8 cellular contexts compared by ENCODE assay signal in genomic region chr1:155911156-155912055, GRCh38. TPM values are rescaled to one million over a fixed set of nuclear protein-coding genes. Genes with fewer than 3 reads are reported as not detected.
A peak's percentile ranks its signal among the peaks of the same experiment; 100 is the strongest.
DNase-seq lines count a peak whose midpoint lies in the region; ATAC-seq, FAIRE-seq and TF ChIP-seq lines count a peak whose summit lies in the region.

RIT1 (minus strand) TSS chr1:155911349; CDS start chr1:155910761, 588 bp downstream.

- H3K36me3 ChIP-seq in H1 (ENCODE audit: control insufficient read depth in 2 of 4, insufficient read depth in 4 of 4, low read length in 3 of 4), result peaks cover 18 to 64% (median 37%) of the 10 kb centered on the region in 4 experiments

- peak; percentile 98 for ATAC-seq in CD4-positive, alpha-beta T cell (ENCODE audit: poor library complexity)
- ATAC-seq in GM19395 (IDR thresholded peaks at IDR 0.05; ENCODE audit: unreplicated experiment) (peak; percentile 82), HG03558 (IDR thresholded peaks at IDR 0.05; ENCODE audit: extremely low read depth, unreplicated experiment) (peak; percentile 52)

- no peak within 1 kb of the TSS for H2BK20ac ChIP-seq in H1 (ENCODE audit: low read length)

- H3K9ac ChIP-seq in H1 (replicated peaks in 1 of 4; ENCODE audit: extremely low read depth in 1 of 4, low read depth in 3 of 4, low read length in 3 of 4), result peak within 1 kb of the TSS; percentile 22 to 59 (median 44)

- peaks cover 0 to 3% (median 1%) of the 10 kb centered on the region in 4 experiments; a peak in 2 of 7 replicates for H3K4me1 ChIP-seq in H1 (replicated peaks in 1 of 4; ENCODE audit: control insufficient read depth in 3 of 4, insufficient read depth in 4 of 4, low read length in 3 of 4)

- POLR2A ChIA-PET in CD4-positive, alpha-beta T cell (lab: Charles Lee), result interaction anchor here (2.4 kb wide), 1 partner anchor 23 kb away, joined by 8 read pairs; the partner anchor contains the start of gene KHDC4
- POLR2A ChIA-PET in H1 (lab: Charles Lee; ENCODE audit: partially characterized antibody), result interaction anchor here (0.7 to 6.6 kb wide), 17 partner anchors 12 to 370 kb away, joined by 3 to 60 read pairs (median 4); partner anchors contain the start of genes KHDC4 and SYT11

- TF ChIP-seq RAD21 in H1 (IDR thresholded peaks at IDR 0.05 in 1 of 2, conservative IDR thresholded peaks at IDR 0.05 in 1 of 2; ENCODE audit: low read depth in 2 of 2, low read length in 2 of 2), result no peak

- H4K8ac ChIP-seq in H1 (ENCODE audit: extremely low read depth, insufficient read depth, low read length), result peak within 1 kb of the TSS; percentile 88; the same call in 1 of the 2 replicates

- H3K36me3 Mint-ChIP-seq in CD4-positive, alpha-beta T cell (ENCODE audit: low read depth), result peaks cover 75% of the 10 kb centered on the region

- no peak within 1 kb of the TSS; the same call in 1 of the 2 replicates for H3K18ac ChIP-seq in H1 (ENCODE audit: extremely low read depth, low read length)

- H3K9me3 ChIP-seq in CD4-positive, alpha-beta T cell (ENCODE audit: control insufficient read depth, low read length), result no peaks in the 10 kb centered on the region
- H3K9me3 ChIP-seq in H1 (ENCODE audit: insufficient read depth in 2 of 2, low read depth in 1 of 2, low read length in 1 of 2), result no peaks in the 10 kb centered on the region

- H2AK5ac ChIP-seq in H1 (ENCODE audit: low read depth, low read length), result no peak within 1 kb of the TSS

- no peaks in the 10 kb centered on the region for H3K27me3 Mint-ChIP-seq in CD4-positive, alpha-beta T cell

- H3K4me3 Mint-ChIP-seq in CD4-positive, alpha-beta T cell, result peak within 1 kb of the TSS; percentile 100

- no peaks in the 10 kb centered on the region; the same call in 1 of the 2 replicates for H3K79me1 ChIP-seq in H1 (ENCODE audit: low read depth, low read length)

- peaks cover 0 to 11% of the 10 kb centered on the region in 2 experiments; a peak in 1 of 4 replicates for H3K79me2 ChIP-seq in H1 (ENCODE audit: control insufficient read depth in 1 of 2, insufficient read depth in 2 of 2, low read length in 2 of 2)

- peak within 1 kb of the TSS; percentile 90 for H3K27ac Mint-ChIP-seq in CD4-positive, alpha-beta T cell

- no peak within 1 kb of the TSS for H3K23ac ChIP-seq in H1 (ENCODE audit: insufficient read length)

- no peak within 1 kb of the TSS for H2BK12ac ChIP-seq in H1 (ENCODE audit: low read depth, low read length)

- no peak for FAIRE-seq in H1 (lab: Jason Lieb, UNC)

- H3K9me3 Mint-ChIP-seq in CD4-positive, alpha-beta T cell, result no peaks in the 10 kb centered on the region

- TF ChIP-seq POLR2A in H1 (IDR thresholded peaks at IDR 0.05; ENCODE audit: control extremely low read depth in 1 of 2, low read depth in 2 of 2, low read length in 2 of 2), result peak in 1 of 2 experiments; percentile 79; a peak in 2 of 3 replicates

- peaks cover 28% of the 10 kb centered on the region for H3K4me1 Mint-ChIP-seq in CD4-positive, alpha-beta T cell (ENCODE audit: low read depth)

- peak within 1 kb of the TSS; percentile 89 for H4K5ac ChIP-seq in H1 (ENCODE audit: insufficient read length, low read depth, low read length)

- no peak within 1 kb of the TSS for H2BK15ac ChIP-seq in H1 (ENCODE audit: low read length)

- H3K27me3 ChIP-seq in CD4-positive, alpha-beta T cell (ENCODE audit: control insufficient read depth, insufficient read depth, low read length), result no peaks in the 10 kb centered on the region
- no peaks in the 10 kb centered on the region for H3K27me3 ChIP-seq in H1 (replicated peaks in 1 of 4; ENCODE audit: control insufficient read depth in 3 of 4, extremely low read depth in 1 of 4, insufficient read depth in 3 of 4, low read length in 3 of 4)

- DNase-seq in CD4-positive, alpha-beta T cell, result peak; percentile 73 to 86 (median 78)
- peak; percentile 70 for DNase-seq in NOMO-1 treated with DMSO at 0.1 percent for 48 hours (lab: John Stamatoyannopoulos, UW; ENCODE audit: unreplicated experiment)
- peak; percentile 66 to 72 for DNase-seq in activated CD8-positive, alpha-beta memory T cell treated with anti-CD3 and anti-CD28 coated beads for 4 hours (ENCODE audit: low read depth in 2 of 2)
- peak; percentile 62 to 89 for DNase-seq in H1 (ENCODE audit: low read depth in 1 of 2, low spot score in 2 of 2)
- DNase-seq in medulla oblongata (ENCODE audit: extremely low spot score), result peak; percentile 89
- DNase-seq in stimulated activated CD8-positive, alpha-beta memory T cell treated with anti-CD3 and anti-CD28 coated beads, Interleukin-12 subunit alpha, Interleukin-12 subunit beta, amount 100 ng/mL, for 1 hour (ENCODE audit: low read depth), result peak; percentile 73

- peak within 1 kb of the TSS; percentile 70 to 96 for H3K4me2 ChIP-seq in H1 (ENCODE audit: insufficient read depth in 1 of 2, low read depth in 2 of 2, low read length in 2 of 2)

- H3K27ac ChIP-seq in CD4-positive, alpha-beta T cell (ENCODE audit: low read depth, low read length), result peak within 1 kb of the TSS; percentile 57
- H3K27ac ChIP-seq in H1 (ENCODE audit: low read depth, low read length), result peak within 1 kb of the TSS; percentile 59; the same call in 1 of the 2 replicates

- H2BK120ac ChIP-seq in H1 (replicated peaks; ENCODE audit: low read depth, low read length), result no peak within 1 kb of the TSS

- peak within 1 kb of the TSS; percentile 89; the same call in 1 of the 2 replicates for H2BK5ac ChIP-seq in H1 (ENCODE audit: low read depth, low read length)

- H2AFZ ChIP-seq in H1 (ENCODE audit: low read length), result no peak within 1 kb of the TSS

- H3K56ac ChIP-seq in H1 (replicated peaks; ENCODE audit: insufficient read length, low read depth, low read length), result no peak within 1 kb of the TSS

- no peak for TF ChIP-seq EP300 in H1 (IDR thresholded peaks at IDR 0.05; ENCODE audit: borderline replicate concordance in 1 of 2, low read depth in 2 of 2, low read length in 2 of 2)

- peak within 1 kb of the TSS; percentile 68 to 87 (median 74) for H3K4me3 ChIP-seq in H1 (ENCODE audit: extremely low read depth in 1 of 4, insufficient read depth in 2 of 4, low read depth in 3 of 4, low read length in 4 of 4)

- H3K14ac ChIP-seq in H1 (ENCODE audit: insufficient read length), result no peak within 1 kb of the TSS

- TF ChIP-seq CTCF in CD4-positive, alpha-beta T cell (IDR thresholded peaks at IDR 0.05), result no peak
- TF ChIP-seq CTCF in H1 (IDR thresholded peaks at IDR 0.05; ENCODE audit: control extremely low read depth in 1 of 3, insufficient read depth in 1 of 3, low read depth in 1 of 3, low read length in 3 of 3), result no peak; a peak in 1 of 4 replicates

- 13% methylated on average over 25 of the region's 34 CpGs; no CpG with 5 or more reads in 1 of the 2 experiments for WGBS in H1 (ENCODE audit: extremely low coverage in 1 of 2, insufficient coverage in 1 of 2, insufficient read length in 1 of 2, insufficient replicate concordance in 2 of 2, low coverage in 1 of 2, low lambda C conversion rate in 2 of 2, missing lambda C conversion rate in 1 of 2), 2 experiments

- peak within 1 kb of the TSS; percentile 76 for H4K91ac ChIP-seq in H1 (replicated peaks; ENCODE audit: insufficient read length, low read length)

- H3K23me2 ChIP-seq in H1 (ENCODE audit: low read depth, low read length), result peaks cover 3% of the 10 kb centered on the region; the same call in 1 of the 2 replicates

- CTCF ChIA-PET in CD4-positive, alpha-beta T cell (lab: Charles Lee), result interaction anchor here (1.2 kb wide), 1 partner anchor 78 kb away, joined by 3 read pairs; no protein-coding TSS in a partner anchor
- CTCF ChIA-PET in H1 (lab: Charles Lee; ENCODE audit: partially characterized antibody), result interaction anchor here (1.1 kb wide), 1 partner anchor 56 kb away, joined by 3 read pairs; no protein-coding TSS in a partner anchor

- no peak within 1 kb of the TSS for H3K4ac ChIP-seq in H1 (replicated peaks; ENCODE audit: insufficient read length, low read depth, low read length)

- peaks cover 0 to 3% of the 10 kb centered on the region in 2 experiments for H4K20me1 ChIP-seq in H1 (replicated peaks in 1 of 2; ENCODE audit: control insufficient read depth in 1 of 2, insufficient read depth in 2 of 2, low read length in 2 of 2)

- intact Hi-C loops in CD4-positive, alpha-beta T cell (cut with DNase I, micrococcal nuclease), result loop anchor here (2.0 to 10.0 kb wide), 4 partner anchors 23 to 146 kb away; partner anchors contain the start of genes GON4L (in 1 of the 2), KHDC4 (in 1 of the 2) and SYT11 (in 1 of the 2)

TF ChIP-seq in H1, 55 proteins besides CTCF, POLR2A, EP300 and RAD21 (continues in another document):
- TF ChIP-seq BACH1 (IDR thresholded peaks at IDR 0.05; ENCODE audit: low read length) (peak; percentile 22; the same call in 1 of the 2 replicates), SUZ12 (IDR thresholded peaks at IDR 0.05; ENCODE audit: low read length) (no peak), TAF1 (IDR thresholded peaks at IDR 0.05; ENCODE audit: low read depth, low read length) (peak; percentile 56; the same call in 1 of the 2 replicates), NRF1 (IDR thresholded peaks at IDR 0.05; ENCODE audit: low read depth, low read length) (no peak), KDM4A (IDR thresholded peaks at IDR 0.05; ENCODE audit: low read depth, low read length, severe bottlenecking) (peak; percentile 43), SRF (IDR thresholded peaks at IDR 0.05; ENCODE audit: low read depth, low read length) (no peak), SIN3A (conservative IDR thresholded peaks at IDR 0.05 in 1 of 2, IDR thresholded peaks at IDR 0.05 in 1 of 2; ENCODE audit: low read depth in 1 of 2, low read length in 2 of 2) (peak in 1 of 2 experiments; percentile 68; a peak in 2 of 4 replicates), KDM5A (IDR thresholded peaks at IDR 0.05; ENCODE audit: low read length) (no peak), CREB1 (IDR thresholded peaks at IDR 0.05) (peak; percentile 48; the same call in 1 of the 2 replicates), SP1 (IDR thresholded peaks at IDR 0.05; ENCODE audit: low read depth, low read length) (peak; percentile 38; the same call in 1 of the 2 replicates), YY1 (IDR thresholded peaks at IDR 0.05; ENCODE audit: low read depth, low read length) (peak; percentile 93), EGR1 (IDR thresholded peaks at IDR 0.05; ENCODE audit: borderline replicate concordance, low read depth, low read length) (no peak), POU5F1 (IDR thresholded peaks at IDR 0.05; ENCODE audit: low read depth, low read length) (no peak), SAP30 (IDR thresholded peaks at IDR 0.05; ENCODE audit: insufficient read depth, insufficient replicate concordance, low read length) (no peak)

RNA-seq across cellular contexts. Expression of gene RIT1, which starts in this region (rescaled TPM):
- 10 to 100 TPM; 66.2 to 67.0 TPM for total RNA-seq in CD4-positive, alpha-beta T cell
- 25.3 TPM in 2 replicates for total RNA-seq in H1 (2021; fragmentation: NEBNext Ultra II Directional; extraction: Animal tissue kit (Norgen Biotek cat#: 25700))
- 19.7 and 26.8 TPM in 2 replicates for polyA plus RNA-seq in H1 (2011; rRNA removed)
- 26.9 TPM for polyA plus RNA-seq in H1 (2011; cell fraction: cytosol; rRNA removed)
- polyA plus RNA-seq in H1 (2011; cell fraction: nucleus; rRNA removed), result 10.2 TPM
- 25.7 to 29.6 TPM (median 27.8 TPM) in 4 replicates for polyA plus RNA-seq in H1 (2012, experiment 1 of 2)
- polyA plus RNA-seq in H1 (2012, experiment 2 of 2), result 3.2 TPM
- polyA plus RNA-seq in H1 (2013, experiment 1 of 2), result 8.1 TPM
- polyA plus RNA-seq in H1 (2013, experiment 2 of 2), result 8.5 TPM
- 41.7 and 49.5 TPM in 2 replicates for polyA minus RNA-seq in H1 (2011; rRNA and poly(A)+ RNA removed)
- polyA minus RNA-seq in H1 (2011; cell fraction: cytosol; rRNA and poly(A)+ RNA removed), result 18.3 TPM
- 14.1 TPM for polyA minus RNA-seq in H1 (2011; cell fraction: nucleus; rRNA and poly(A)+ RNA removed)

Comparison
In these comparisons a context has a peak if more than half of its experiments do, and no peak if none do; other contexts are left out.
1. Peak in every context shown above with its lines: DNase-seq, ATAC-seq, H3K4me3 ChIP-seq and H3K27ac ChIP-seq.